Comparison of ENCODE assay signal across 8 cellular contexts in the genomic region with DNA sequence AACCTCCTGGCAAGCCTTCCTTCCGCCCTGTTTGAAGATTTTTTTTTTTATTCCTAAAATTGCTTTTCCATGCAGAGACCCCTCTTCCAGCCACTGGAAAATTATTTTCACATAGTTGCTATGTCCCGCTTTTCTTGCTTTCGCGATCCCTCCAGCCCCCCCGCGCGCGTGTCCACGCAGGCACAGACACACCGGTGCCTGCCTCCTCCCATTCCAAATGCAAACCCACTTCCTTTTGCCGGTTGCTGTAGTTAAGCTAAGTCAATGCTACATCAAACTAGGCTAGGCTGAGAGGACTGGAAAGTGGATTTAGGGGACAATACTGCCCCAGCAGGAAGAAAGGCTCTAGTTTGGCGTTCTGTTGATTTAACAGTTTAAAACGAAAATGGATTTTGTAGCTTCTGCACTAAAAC.
DNase-seq lines count a peak whose midpoint lies in the region; ATAC-seq lines count a peak whose summit lies in the region.

No MANE protein-coding gene starts in this region.

- ATAC-seq in natural killer cell treated with Interleukin-12 subunit alpha and Interleukin-12 subunit beta and Interleukin-15 and Interleukin-18, amount 100 ng/mL, for 72 hours: no peak
- no peak for ATAC-seq in HG02981 (IDR thresholded peaks at IDR 0.05; ENCODE audit: unreplicated experiment)

- no peaks in the 10 kb centered on the region for H3K9me3 Mint-ChIP-seq in T-helper 2 cell treated with Interferon-gamma antibody and Interleukin-4, amounts not matched to agents 5 μg/mL and 100 μg/mL, for 36 hours
- H3K9me3 Mint-ChIP-seq in natural killer cell treated with Interleukin-12 subunit alpha and Interleukin-12 subunit beta and Interleukin-15 and Interleukin-18, amount 100 ng/mL, for 72 hours: no peaks in the 10 kb centered on the region

- H3K4me1 Mint-ChIP-seq in T-helper 2 cell treated with Interferon-gamma antibody and Interleukin-4, amounts not matched to agents 5 μg/mL and 100 μg/mL, for 36 hours (ENCODE audit: low read depth): peaks cover 31% of the 10 kb centered on the region
- H3K4me1 Mint-ChIP-seq in natural killer cell treated with Interleukin-12 subunit alpha and Interleukin-12 subunit beta and Interleukin-15 and Interleukin-18, amount 100 ng/mL, for 72 hours (ENCODE audit: low read depth in 2 of 2): peaks cover 21 to 27% of the 10 kb centered on the region in 2 donors

- peaks cover 2% of the 10 kb centered on the region for H3K36me3 Mint-ChIP-seq in T-helper 2 cell treated with Interferon-gamma antibody and Interleukin-4, amounts not matched to agents 5 μg/mL and 100 μg/mL, for 36 hours (ENCODE audit: low read depth)
- no peaks in the 10 kb centered on the region for H3K36me3 Mint-ChIP-seq in natural killer cell treated with Interleukin-12 subunit alpha and Interleukin-12 subunit beta and Interleukin-15 and Interleukin-18, amount 100 ng/mL, for 72 hours

- DNase-seq in COR-L47 (lab: John Stamatoyannopoulos, UW) (peak; percentile 53), HuH-7 (ENCODE audit: low spot score) (peak; percentile 79), fibroblast of peridontal ligament (ENCODE audit: extremely low read depth) (peak; percentile 52), GOT3 (lab: John Stamatoyannopoulos, UW) (no peak), NCI-H2107 (lab: John Stamatoyannopoulos, UW) (no peak)
- no peak for DNase-seq in T-helper 2 cell treated with Interferon-gamma antibody and Interleukin-4, amounts not matched to agents 5 μg/mL and 100 μg/mL, for 36 hours (ENCODE audit: low spot score)
- no peak for DNase-seq in natural killer cell treated with Interleukin-12 subunit alpha and Interleukin-12 subunit beta and Interleukin-15 and Interleukin-18, amount 100 ng/mL, for 72 hours (ENCODE audit: low spot score)

- peak overlapping the region; percentile 43 for H3K27ac Mint-ChIP-seq in T-helper 2 cell treated with Interferon-gamma antibody and Interleukin-4, amounts not matched to agents 5 μg/mL and 100 μg/mL, for 36 hours
- no peak overlapping the region for H3K27ac Mint-ChIP-seq in natural killer cell treated with Interleukin-12 subunit alpha and Interleukin-12 subunit beta and Interleukin-15 and Interleukin-18, amount 100 ng/mL, for 72 hours

- peak overlapping the region; percentile 91 for H3K4me3 Mint-ChIP-seq in T-helper 2 cell treated with Interferon-gamma antibody and Interleukin-4, amounts not matched to agents 5 μg/mL and 100 μg/mL, for 36 hours
- peak overlapping the region; percentile 85 for H3K4me3 Mint-ChIP-seq in natural killer cell treated with Interleukin-12 subunit alpha and Interleukin-12 subunit beta and Interleukin-15 and Interleukin-18, amount 100 ng/mL, for 72 hours

- H3K27me3 Mint-ChIP-seq in T-helper 2 cell treated with Interferon-gamma antibody and Interleukin-4, amounts not matched to agents 5 μg/mL and 100 μg/mL, for 36 hours (ENCODE audit: low read depth): peaks cover 75% of the 10 kb centered on the region
- H3K27me3 Mint-ChIP-seq in natural killer cell treated with Interleukin-12 subunit alpha and Interleukin-12 subunit beta and Interleukin-15 and Interleukin-18, amount 100 ng/mL, for 72 hours: peaks cover 48 to 78% of the 10 kb centered on the region in 2 donors

Comparison
In these comparisons a context has a peak if more than half of its experiments do, and no peak if none do; other contexts are left out.
1. DNase-seq: peak in COR-L47 (single experiment), HuH-7 (single experiment) and fibroblast of peridontal ligament (single experiment); none in T-helper 2 cell treated with Interferon-gamma antibody and Interleukin-4, amounts not matched to agents 5 μg/mL and 100 μg/mL, for 36 hours (single experiment), natural killer cell treated with Interleukin-12 subunit alpha and Interleukin-12 subunit beta and Interleukin-15 and Interleukin-18, amount 100 ng/mL, for 72 hours (single experiment), GOT3 (single experiment) and NCI-H2107 (single experiment).